ENCODE assay signal across 8 cellular contexts in genomic region chr19:7500811-7501450, GRCh38. TPM values are rescaled to one million over a fixed set of nuclear protein-coding genes. Genes with fewer than 3 reads are reported as not detected.
DNase-seq lines count a peak whose midpoint lies in the region; ATAC-seq and TF ChIP-seq lines count a peak whose summit lies in the region.

No MANE protein-coding gene starts in this region.

- H3K27me3 ChIP-seq in left ventricle myocardium inferior (ENCODE audit: low read depth) (peaks cover 73% of the 10 kb centered on the region), psoas muscle (ENCODE audit: insufficient read depth in 3 of 3, low read length in 2 of 3) (peaks cover 0 to 51% (median 3%) of the 10 kb centered on the region in 3 donors)

- H3K27ac ChIP-seq in left ventricle myocardium inferior (replicated peaks) = no peak overlapping the region
- no peak overlapping the region for H3K27ac ChIP-seq in psoas muscle

- H3K4me3 ChIP-seq in left ventricle myocardium inferior (peak overlapping the region; percentile 62), psoas muscle (peak overlapping the region; percentile 66)

- H3K4me1 ChIP-seq in left ventricle myocardium inferior = peaks cover 17% of the 10 kb centered on the region
- peaks cover 10% of the 10 kb centered on the region for H3K4me1 ChIP-seq in psoas muscle

- H3K36me3 ChIP-seq in left ventricle myocardium inferior (no peaks in the 10 kb centered on the region), psoas muscle (ENCODE audit: insufficient read depth in 1 of 2, low read depth in 1 of 2) (no peaks in the 10 kb centered on the region)

- DNase-seq in activated T-cell treated with anti-CD3 and anti-CD28 coated beads for 24 hours (ENCODE audit: low read depth) (peak; percentile 55), activated T-cell treated with anti-CD3 and anti-CD28 coated beads for 4 hours (no peak), NCI-H748 treated with DMSO at 0.1 percent for 48 hours (lab: John Stamatoyannopoulos, UW) (peak; percentile 45), left ventricle myocardium inferior (no peak), psoas muscle (peak in 1 of 2 donors; percentile 47)
- DNase-seq in activated naive CD4-positive, alpha-beta T cell treated with anti-CD3 and anti-CD28 coated beads, Interleukin-2, amount 50 U/mL, for 16 hours = peak; percentile 66
- DNase-seq in central memory CD4-positive, alpha-beta T cell = no peak

- no peak for TF ChIP-seq CTCF in left ventricle myocardium inferior (IDR thresholded peaks at IDR 0.05; ENCODE audit: borderline replicate concordance)
- no peak for TF ChIP-seq CTCF in psoas muscle (IDR thresholded peaks at IDR 0.05)

- WGBS in psoas muscle, 3 donors = 1 to 2% (median 1%) methylated on average over 74 to 93 of the region's 93 CpGs

- H3K9me3 ChIP-seq in left ventricle myocardium inferior (replicated peaks) (no peaks in the 10 kb centered on the region), psoas muscle (no peaks in the 10 kb centered on the region)

- intact Hi-C loops in left ventricle myocardium inferior (cut with micrococcal nuclease) = no loop called here
- intact Hi-C loops in psoas muscle (cut with DNase I) = no loop called here

- ATAC-seq in psoas muscle (peak in 3 of 4 donors; percentile 65 to 73 (median 71)), HG02763 (IDR thresholded peaks at IDR 0.05; ENCODE audit: unreplicated experiment) (no peak)

RNA-seq across cellular contexts. Expression of gene PEX11G, which starts 12.1 kb away (rescaled TPM):
- 1.2 TPM for total RNA-seq in left ventricle myocardium inferior
- total RNA-seq in psoas muscle = 1 to 10 TPM; 1.1 to 1.4 (median 1.2) TPM
- 1 to 10 TPM; 1.0 to 1.1 (median 1.1) TPM for polyA plus RNA-seq in psoas muscle

RNA-seq across cellular contexts. Expression of gene ZNF358, which starts 15.0 kb away (rescaled TPM):
- total RNA-seq in left ventricle myocardium inferior = 88.5 TPM
- 100 to 1,000 TPM in 1 of 4 donors, 10 to 100 TPM in 3; 80.4 to 109 (median 90.1) TPM for total RNA-seq in psoas muscle
- 100 to 1,000 TPM in 1 of 3 donors, 10 to 100 TPM in 2; 38.1 to 110 (median 88.9) TPM for polyA plus RNA-seq in psoas muscle

RNA-seq across cellular contexts. Expression of gene MCOLN1, which starts 21.5 kb away (rescaled TPM):
- total RNA-seq in left ventricle myocardium inferior (16.8 TPM), psoas muscle (10 to 100 TPM; 15.4 to 23.8 (median 17.0) TPM)
- polyA plus RNA-seq in psoas muscle = 10 to 100 TPM; 15.9 to 28.6 (median 20.2) TPM

RNA-seq across cellular contexts. Expression of gene PNPLA6, which starts 34.6 kb away (rescaled TPM):
- total RNA-seq in left ventricle myocardium inferior (52.7 TPM), psoas muscle (10 to 100 TPM; 53.3 to 72.8 (median 62.7) TPM)
- 10 to 100 TPM; 31.8 to 63.8 (median 34.6) TPM for polyA plus RNA-seq in psoas muscle

Comparison
In these comparisons a context has a peak if more than half of its experiments do, and no peak if none do; other contexts are left out.
1. DNase-seq: peak in activated T-cell treated with anti-CD3 and anti-CD28 coated beads for 24 hours (single experiment), NCI-H748 treated with DMSO at 0.1 percent for 48 hours (single experiment) and activated naive CD4-positive, alpha-beta T cell treated with anti-CD3 and anti-CD28 coated beads, Interleukin-2, amount 50 U/mL, for 16 hours (single experiment); none in activated T-cell treated with anti-CD3 and anti-CD28 coated beads for 4 hours (single experiment), left ventricle myocardium inferior (single experiment) and central memory CD4-positive, alpha-beta T cell (single experiment).